In the genomic region with DNA sequence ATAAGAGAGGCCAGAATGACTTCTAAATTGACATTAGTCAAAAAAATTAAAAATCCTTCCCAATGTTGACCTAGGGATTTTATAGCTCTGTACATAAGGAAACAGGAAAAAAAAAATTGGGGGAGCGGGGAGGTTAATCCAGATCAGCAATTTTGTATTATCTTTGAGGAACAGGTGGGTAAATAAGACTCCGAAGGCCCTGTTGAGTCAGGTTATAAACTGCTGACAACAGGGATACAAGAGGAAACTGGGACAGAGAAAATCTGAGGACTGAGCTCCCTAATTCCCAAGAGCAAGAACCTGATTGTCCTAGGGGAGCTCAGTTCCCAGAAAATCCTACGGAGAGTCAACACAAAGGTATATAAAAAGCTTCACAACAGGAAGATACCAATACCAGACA, we compare ENCODE assay signal across 1 cellular context.
TF ChIP-seq lines count a peak whose summit lies in the region.

No MANE protein-coding gene starts in this region.

TF ChIP-seq in K562, 482 proteins besides CTCF, POLR2A, EP300 and RAD21:
- TF ChIP-seq MAFF (IDR thresholded peaks at IDR 0.05; ENCODE audit: low read length), result peak; percentile 43
- TF ChIP-seq CBFA2T3 (IDR thresholded peaks at IDR 0.05), result no peak
- 0 out of 2 replicates have a peak, but pooled peaks have one; percentile 38 for TF ChIP-seq MAFG (tag; conservative IDR thresholded peaks at IDR 0.05)
- no peak for TF ChIP-seq MEF2D (tag; conservative IDR thresholded peaks at IDR 0.05; ENCODE audit: low read depth)
- TF ChIP-seq GTF2A2 (tag; IDR thresholded peaks at IDR 0.05), result no peak
- no peak for TF ChIP-seq RUNX1 (IDR thresholded peaks at IDR 0.05; ENCODE audit: low read depth)
- peak; percentile 64; the same call in 1 of the 2 replicates for TF ChIP-seq ZNF316 (IDR thresholded peaks at IDR 0.05)
- TF ChIP-seq C11orf30 (IDR thresholded peaks at IDR 0.05; ENCODE audit: low read depth), result peak; percentile 34; the same call in 1 of the 2 replicates
- no peak for TF ChIP-seq ZNF324 (CRISPR knock-in tag; IDR thresholded peaks at IDR 0.05)
- no peak for TF ChIP-seq ASH1L (IDR thresholded peaks at IDR 0.05; ENCODE audit: borderline replicate concordance, low read depth, partially characterized antibody)
- peak; percentile 36; the same call in 1 of the 2 replicates for TF ChIP-seq MAFK (IDR thresholded peaks at IDR 0.05; ENCODE audit: low read length)
- TF ChIP-seq BRD9 (IDR thresholded peaks at IDR 0.05; ENCODE audit: low read depth, partially characterized antibody), result no peak
- no peak for TF ChIP-seq PHF20 (IDR thresholded peaks at IDR 0.05; ENCODE audit: partially characterized antibody)
- no peak for TF ChIP-seq HNRNPK (IDR thresholded peaks at IDR 0.05; ENCODE audit: low read depth, low read length, poor library complexity, severe bottlenecking)
